In the genomic region with DNA sequence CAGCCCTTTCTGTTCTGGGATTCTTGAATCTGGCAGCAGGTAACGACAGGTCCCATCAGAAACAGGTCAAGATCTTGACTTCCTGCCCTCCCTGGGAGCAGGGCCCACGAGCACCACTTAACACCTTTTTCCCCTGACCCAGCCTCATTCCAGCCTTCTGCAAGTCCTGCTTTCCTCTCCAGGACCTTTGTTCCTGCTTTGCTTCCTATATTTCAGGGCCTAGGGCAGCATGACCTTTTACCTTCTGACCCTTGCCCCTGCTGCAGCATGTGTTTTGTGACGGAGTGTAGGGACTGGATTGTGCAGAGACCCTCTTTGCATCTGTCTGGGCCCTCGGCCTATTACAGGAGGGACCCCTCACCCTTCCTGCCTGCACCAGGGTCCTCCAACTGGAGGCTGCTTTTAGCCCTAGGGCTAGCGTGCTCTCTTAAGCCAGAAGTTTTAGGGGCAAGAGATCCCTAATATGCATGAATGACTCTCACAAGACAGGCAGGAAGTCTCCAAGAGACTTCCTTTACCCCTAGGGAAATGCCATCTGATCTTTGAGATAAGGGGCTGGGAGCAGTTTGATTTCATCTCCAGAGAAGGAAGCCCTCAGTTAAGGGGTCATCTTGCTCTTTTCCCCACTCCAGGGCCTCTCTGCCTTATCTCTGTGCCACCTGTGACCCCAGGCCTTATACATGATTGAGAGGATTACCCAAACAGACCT, we compare ENCODE assay signal across 12 cellular contexts.
DNase-seq lines count a peak whose midpoint lies in the region; ATAC-seq and TF ChIP-seq lines count a peak whose summit lies in the region.
"Had no signal": no experiment of that assay in that cellular context is flagged by ENCODE, and none has a peak within 500 bp of the region (broad histone marks: within the 10 kb centered on the region; RNA-seq: fewer than 3 reads in every experiment).

No MANE protein-coding gene starts in this region.

- POLR2A ChIA-PET in CD4-positive, alpha-beta memory T cell (lab: Charles Lee; ENCODE audit: partially characterized antibody) = no interaction called here

- H3K36me3 Mint-ChIP-seq in CD4-positive, alpha-beta memory T cell = peaks cover 76 to 86% of the 10 kb centered on the region in 2 donors

- peaks cover 16% of the 10 kb centered on the region for H3K4me1 ChIP-seq in CD4-positive, alpha-beta memory T cell (ENCODE audit: insufficient read depth, low read length)
- peaks cover 58% of the 10 kb centered on the region for H3K4me1 ChIP-seq in left ventricle myocardium inferior
- peaks cover 36 to 41% (median 40%) of the 10 kb centered on the region in 3 donors for H3K4me1 ChIP-seq in skeletal muscle tissue (ENCODE audit: control insufficient read depth in 3 of 3, insufficient read depth in 3 of 3, low read length in 3 of 3)

- ATAC-seq in stimulated activated naive CD8-positive, alpha-beta T cell treated with anti-CD3 and anti-CD28 coated beads, Interleukin-15, Interleukin-2, amounts not matched to agents 100 U/mL and 50 U/mL, for 24 hours = no peak
- ATAC-seq in HG03469 (IDR thresholded peaks at IDR 0.05; ENCODE audit: unreplicated experiment) = no peak

- CTCF ChIA-PET in CD4-positive, alpha-beta memory T cell (lab: Charles Lee; ENCODE audit: partially characterized antibody) = interaction anchor here (1.7 kb wide), 1 partner anchor 8 kb away, joined by 3 read pairs; no protein-coding TSS in a partner anchor

- H3K27ac Mint-ChIP-seq in CD4-positive, alpha-beta memory T cell = peak overlapping the region in 4 of 7 donors; percentile 30 to 52 (median 48)

- H3K4me3 Mint-ChIP-seq in CD4-positive, alpha-beta memory T cell = no peak overlapping the region

- H3K36me3 ChIP-seq in CD4-positive, alpha-beta memory T cell (ENCODE audit: insufficient read depth, low read length) = peaks cover 22% of the 10 kb centered on the region
- H3K36me3 ChIP-seq in left ventricle myocardium inferior (peaks cover 7% of the 10 kb centered on the region), skeletal muscle tissue (ENCODE audit: control insufficient read depth in 3 of 3, insufficient read depth in 3 of 3, low read length in 3 of 3) (peaks cover 0 to 4% (median 0%) of the 10 kb centered on the region in 3 donors)

- peak overlapping the region in 1 of 3 donors; percentile 44 for H3K9ac ChIP-seq in skeletal muscle tissue (ENCODE audit: low read depth in 1 of 3, low read length in 3 of 3)

- TF ChIP-seq CTCF in left ventricle myocardium inferior (IDR thresholded peaks at IDR 0.05; ENCODE audit: borderline replicate concordance) (no peak), GM20000 (IDR thresholded peaks at IDR 0.05; ENCODE audit: extremely low read depth, missing control alignments) (no peak)

- H3K27me3 Mint-ChIP-seq in CD4-positive, alpha-beta memory T cell = no peaks in the 10 kb centered on the region

- DNase-seq in CD4-positive, alpha-beta memory T cell = no peak
- peak; percentile 81 for DNase-seq in SK-N-DZ (ENCODE audit: low spot score)
- DNase-seq in left ventricle myocardium inferior = no peak
- DNase-seq in iPS-NIHi11 (ENCODE audit: low spot score) = no peak
- DNase-seq in stimulated activated naive CD8-positive, alpha-beta T cell treated with anti-CD3 and anti-CD28 coated beads, Interleukin-15, Interleukin-2, amounts not matched to agents 100 U/mL and 50 U/mL, for 24 hours = no peak
- DNase-seq in GM20000 (ENCODE audit: low spot score) = no peak
- DNase-seq: COR-L47, foreskin fibroblast, H7, retina had no signal

- H3K9me3 Mint-ChIP-seq in CD4-positive, alpha-beta memory T cell = peaks cover 0 to 14% (median 8%) of the 10 kb centered on the region in 8 donors

- no peak overlapping the region for H3K4me3 ChIP-seq in CD4-positive, alpha-beta memory T cell (ENCODE audit: low read length in 2 of 2)
- H3K4me3 ChIP-seq in left ventricle myocardium inferior (no peak overlapping the region), skeletal muscle tissue (ENCODE audit: low read length in 3 of 3) (no peak overlapping the region)

- H3K9me3 ChIP-seq in CD4-positive, alpha-beta memory T cell (ENCODE audit: control insufficient read depth in 1 of 2, low read length in 2 of 2) = peaks cover 1 to 6% of the 10 kb centered on the region in 2 donors
- H3K9me3 ChIP-seq in left ventricle myocardium inferior (replicated peaks) (peaks cover 10% of the 10 kb centered on the region), skeletal muscle tissue (ENCODE audit: control insufficient read depth in 3 of 3, low read length in 3 of 3) (peaks cover 2% of the 10 kb centered on the region in 3 donors)

- H3K27me3 ChIP-seq in CD4-positive, alpha-beta memory T cell (ENCODE audit: insufficient read depth, low read length) = no peaks in the 10 kb centered on the region
- no peaks in the 10 kb centered on the region for H3K27me3 ChIP-seq in left ventricle myocardium inferior (ENCODE audit: low read depth)
- no peaks in the 10 kb centered on the region for H3K27me3 ChIP-seq in skeletal muscle tissue (ENCODE audit: control insufficient read depth in 3 of 3, insufficient read depth in 3 of 3, low read length in 3 of 3)

- intact Hi-C loops in CD4-positive, alpha-beta memory T cell (cut with micrococcal nuclease) = no loop called here
- intact Hi-C loops in left ventricle myocardium inferior (cut with micrococcal nuclease) = no loop called here

- no peak overlapping the region for H3K27ac ChIP-seq in CD4-positive, alpha-beta memory T cell (ENCODE audit: low read depth, low read length)
- peak overlapping the region; percentile 83 for H3K27ac ChIP-seq in left ventricle myocardium inferior (replicated peaks)
- H3K27ac ChIP-seq in skeletal muscle tissue (ENCODE audit: low read depth, low read length) = peak overlapping the region; percentile 81

- peaks cover 10 to 31% (median 23%) of the 10 kb centered on the region in 4 donors for H3K4me1 Mint-ChIP-seq in CD4-positive, alpha-beta memory T cell
